2 cellular contexts compared by ENCODE assay signal in genomic region chrX:1403228-1403627, GRCh38.
TF ChIP-seq lines count a peak whose summit lies in the region.

No MANE protein-coding gene starts in this region.

TF ChIP-seq in GM12878, 131 proteins besides CTCF, POLR2A, EP300 and RAD21:
- TF ChIP-seq KAT2A (conservative IDR thresholded peaks at IDR 0.05; ENCODE audit: control insufficient read depth, low read depth, low read length) (no peak), PAX8 (IDR thresholded peaks at IDR 0.05) (no peak), NKRF (conservative IDR thresholded peaks at IDR 0.05) (no peak), MEF2B (IDR thresholded peaks at IDR 0.05; ENCODE audit: partially characterized antibody, poor library complexity, severe bottlenecking) (no peak), E2F8 (IDR thresholded peaks at IDR 0.05; ENCODE audit: low read depth, partially characterized antibody) (no peak), TARDBP (IDR thresholded peaks at IDR 0.05; ENCODE audit: borderline replicate concordance) (no peak)

TF ChIP-seq in HepG2, 621 proteins besides CTCF, POLR2A, EP300 and RAD21:
- TF ChIP-seq HIVEP1 (CRISPR knock-in tag; IDR thresholded peaks at IDR 0.05) = no peak
- TF ChIP-seq AGO2 (optimal IDR thresholded peaks at IDR 0.05; ENCODE audit: low read depth, low read length) = peak; percentile 89
- TF ChIP-seq ZNF501 (CRISPR knock-in tag; IDR thresholded peaks at IDR 0.05) = no peak
- no peak for TF ChIP-seq ZNF746 (CRISPR knock-in tag; IDR thresholded peaks at IDR 0.05)
